8 cellular contexts compared by ENCODE assay signal in the genomic region with DNA sequence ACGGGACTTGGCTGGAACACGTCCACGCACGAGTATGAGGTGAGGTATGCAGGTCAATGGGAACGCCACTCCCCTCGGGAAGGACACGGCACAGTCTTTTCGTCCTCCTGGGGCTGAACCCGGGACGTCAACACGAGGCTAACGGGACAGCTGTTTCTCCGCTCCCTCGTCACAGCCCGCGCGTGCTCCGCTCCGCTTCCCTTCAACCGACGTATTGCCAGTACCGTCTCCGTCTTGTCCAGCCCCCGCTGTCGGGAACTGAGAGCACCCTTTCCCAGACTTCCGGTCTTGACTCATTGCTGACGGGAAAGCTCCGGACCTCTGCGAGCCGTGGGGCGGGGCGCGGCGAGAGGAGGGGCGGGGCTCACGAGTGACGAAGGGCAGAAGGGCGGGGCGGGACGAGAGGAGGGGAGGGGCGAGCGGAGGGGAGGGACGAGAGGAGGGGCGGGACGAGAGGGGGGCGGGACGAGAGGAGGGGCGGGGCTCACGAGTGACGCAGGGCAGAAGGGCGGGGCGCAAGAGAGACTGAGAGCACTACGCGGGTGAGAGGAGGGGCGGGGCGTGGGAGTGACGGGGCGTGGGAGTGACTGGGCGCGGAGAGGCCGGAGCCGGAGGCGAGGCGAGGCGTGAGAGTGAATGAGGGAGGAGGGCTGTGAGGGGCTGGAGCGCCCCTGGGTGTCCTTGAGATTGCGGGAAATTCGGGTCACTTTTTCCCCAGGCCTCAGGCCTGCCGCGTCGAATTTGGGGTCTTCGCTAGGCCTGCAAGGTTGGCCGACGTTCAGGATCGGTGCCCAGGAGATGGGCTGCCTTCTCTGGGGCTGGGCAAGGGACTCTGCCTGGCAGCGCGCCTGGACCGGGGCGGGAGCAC. TPM values are rescaled to one million over a fixed set of nuclear protein-coding genes. Genes with fewer than 3 reads are reported as not detected.
A peak's percentile ranks its signal among the peaks of the same experiment; 100 is the strongest.
DNase-seq lines count a peak whose midpoint lies in the region; ATAC-seq and TF ChIP-seq lines count a peak whose summit lies in the region.

No MANE protein-coding gene starts in this region.

- under 1% methylated on average over 41 of the region's 79 CpGs for WGBS in right lobe of liver (ENCODE audit: insufficient coverage, low coverage, low lambda C conversion rate, missing lambda C conversion rate)

- H3K36me3 Mint-ChIP-seq in CD4-positive, alpha-beta T cell (ENCODE audit: low read depth): peaks cover 9% of the 10 kb centered on the region

- peak; percentile 88 for TF ChIP-seq POLR2A in right lobe of liver (IDR thresholded peaks at IDR 0.05)

- CTCF ChIA-PET in CD4-positive, alpha-beta T cell (lab: Charles Lee): interaction anchor here (0.5 to 1.7 kb wide), 4 partner anchors 8 to 400 kb away, joined by 3 to 5 read pairs (median 4); no protein-coding TSS in a partner anchor

- peak; percentile 86 for ATAC-seq in CD4-positive, alpha-beta T cell (ENCODE audit: poor library complexity)
- ATAC-seq in GM19452 (IDR thresholded peaks at IDR 0.05; ENCODE audit: unreplicated experiment): peak; percentile 75
- ATAC-seq in HG03571 (IDR thresholded peaks at IDR 0.05; ENCODE audit: unreplicated experiment): peak; percentile 82
- ATAC-seq in right lobe of liver: peak; percentile 86 to 95 (median 94)

- H3K36me3 ChIP-seq in right lobe of liver: no peaks in the 10 kb centered on the region

- intact Hi-C loops in CD4-positive, alpha-beta T cell (cut with DNase I, micrococcal nuclease): loop anchor here (1.0 to 10.0 kb wide), 7 partner anchors 9 to 1455 kb away; partner anchors contain the start of genes DUSP12 (in 1 of the 2), NDUFS2 (in 1 of the 2) and SDHC (in 1 of the 2)
- intact Hi-C loops in right lobe of liver (cut with DNase I): loop anchor here in 1 of 2 donors (10.0 kb wide), 1 partner anchor 195 kb away; the partner anchor contains the start of gene ADAMTS4

- peak; percentile 90 to 97 (median 94) for DNase-seq in CD4-positive, alpha-beta T cell
- peak; percentile 92 for DNase-seq in NCI-H774 (lab: John Stamatoyannopoulos, UW)
- DNase-seq in activated CD4-positive, alpha-beta T cell treated with anti-CD3 and anti-CD28 coated beads, Interleukin-2, amount 50 U/mL, for 4 hours: peak; percentile 92 to 94
- DNase-seq in dermis blood vessel endothelial cell: peak; percentile 99
- DNase-seq in right lobe of liver: peak; percentile 98 to 99 (median 99)
- peak; percentile 88 for DNase-seq in stimulated activated CD4-positive, alpha-beta T cell treated with anti-CD3 and anti-CD28 coated beads, Interleukin-4, amount 100 ng/mL, for 1 hour

- peaks cover 0 to 4% (median 0%) of the 10 kb centered on the region in 4 donors for H3K4me1 ChIP-seq in right lobe of liver

- H3K27me3 Mint-ChIP-seq in CD4-positive, alpha-beta T cell: no peaks in the 10 kb centered on the region

- H3K4me3 Mint-ChIP-seq in CD4-positive, alpha-beta T cell: peak overlapping the region; percentile 92

- peak overlapping the region; percentile 50 to 62 (median 57) for H3K4me3 ChIP-seq in right lobe of liver

- no peaks in the 10 kb centered on the region for H3K9me3 ChIP-seq in CD4-positive, alpha-beta T cell (ENCODE audit: control insufficient read depth, low read length)
- no peaks in the 10 kb centered on the region for H3K9me3 ChIP-seq in right lobe of liver

- no peaks in the 10 kb centered on the region for H3K9me3 Mint-ChIP-seq in CD4-positive, alpha-beta T cell

- H3K27ac Mint-ChIP-seq in CD4-positive, alpha-beta T cell: peak overlapping the region; percentile 97

- H3K4me1 Mint-ChIP-seq in CD4-positive, alpha-beta T cell (ENCODE audit: low read depth): peaks cover 45% of the 10 kb centered on the region

- POLR2A ChIA-PET in CD4-positive, alpha-beta T cell (lab: Charles Lee): interaction anchor here (0.7 to 3.5 kb wide), 16 partner anchors 8 to 359 kb away, joined by 3 to 30 read pairs (median 4); partner anchors contain the start of genes ARHGAP30, B4GALT3, NDUFS2 and SDHC

- peak overlapping the region; percentile 70 for H3K27ac ChIP-seq in CD4-positive, alpha-beta T cell (ENCODE audit: low read depth, low read length)
- peak overlapping the region; percentile 84 to 93 (median 86) for H3K27ac ChIP-seq in right lobe of liver

- TF ChIP-seq CTCF in CD4-positive, alpha-beta T cell (IDR thresholded peaks at IDR 0.05): no peak
- TF ChIP-seq CTCF in right lobe of liver (IDR thresholded peaks at IDR 0.05): no peak

- no peaks in the 10 kb centered on the region for H3K27me3 ChIP-seq in CD4-positive, alpha-beta T cell (ENCODE audit: control insufficient read depth, insufficient read depth, low read length)
- H3K27me3 ChIP-seq in right lobe of liver: no peaks in the 10 kb centered on the region

RNA-seq across cellular contexts. Expression of gene CFAP126, which starts 22.2 kb away (rescaled TPM):
- total RNA-seq in CD4-positive, alpha-beta T cell: not detected
- total RNA-seq in dermis blood vessel endothelial cell (not detected in 2 replicates), right lobe of liver (not detected)

Comparison
In these comparisons a context has a peak if more than half of its experiments do, and no peak if none do; other contexts are left out.
1. Peak in every context shown above with its lines: DNase-seq, ATAC-seq, H3K4me3 ChIP-seq and H3K27ac ChIP-seq.